In the genomic region with DNA sequence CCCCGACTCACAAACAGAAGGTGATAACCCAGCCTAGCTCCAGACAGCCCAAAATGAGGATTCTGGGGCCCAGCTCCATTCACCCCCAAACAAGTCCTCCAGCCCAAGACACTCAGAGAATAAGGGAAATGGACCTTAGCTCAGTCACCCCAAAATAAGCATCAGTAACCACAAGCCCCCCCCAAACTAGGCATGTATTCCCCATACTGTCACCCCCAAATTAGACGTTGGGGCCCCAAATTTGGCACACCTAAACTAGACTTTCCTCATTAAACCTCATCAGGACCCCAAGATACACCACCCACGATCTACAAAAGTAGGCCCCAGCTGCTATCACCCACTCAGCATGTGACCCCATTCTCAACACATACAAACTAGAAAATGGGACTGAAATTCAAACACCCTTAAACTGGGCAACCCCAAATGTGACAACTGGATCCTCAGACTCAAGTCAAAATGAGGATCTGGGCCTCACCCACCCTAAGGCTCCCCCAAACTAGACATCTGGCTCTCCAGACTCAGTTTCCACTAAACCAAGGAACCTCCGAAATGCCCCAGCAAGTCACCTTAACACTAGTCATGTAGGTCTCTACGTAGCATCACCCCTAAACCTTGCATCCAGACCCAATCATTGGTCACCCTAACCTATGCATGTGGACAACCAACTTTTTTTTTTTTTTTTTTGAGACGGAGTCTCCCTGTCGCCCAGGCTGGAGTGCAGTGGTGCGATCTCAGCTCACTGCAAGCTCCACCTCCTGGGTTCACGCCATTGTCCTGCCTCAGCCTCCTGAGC, we compare ENCODE assay signal across 19 cellular contexts. TPM values are rescaled to one million over a fixed set of nuclear protein-coding genes. Genes with fewer than 3 reads are reported as not detected.
DNase-seq lines count a peak whose midpoint lies in the region; ATAC-seq and TF ChIP-seq lines count a peak whose summit lies in the region.
"Had no signal": no experiment of that assay in that cellular context is flagged by ENCODE, and none has a peak within 500 bp of the region (broad histone marks: within the 10 kb centered on the region; RNA-seq: fewer than 3 reads in every experiment).

No MANE protein-coding gene starts in this region.

- no peak for TF ChIP-seq CTCF in IMR-90 (conservative IDR thresholded peaks at IDR 0.05; ENCODE audit: low read depth, low read length)
- TF ChIP-seq CTCF in neural progenitor cell (IDR thresholded peaks at IDR 0.05): no peak

- WGBS in IMR-90 (ENCODE audit: extremely low coverage in 2 of 2, insufficient read length in 1 of 2), 2 experiments: 86% methylated on average over 4 of the region's 9 CpGs; no CpG with 5 or more reads in 1 of the 2 experiments

- no peaks in the 10 kb centered on the region for H3K36me3 Mint-ChIP-seq in activated CD4-positive, alpha-beta T cell treated with anti-CD3 and anti-CD28 coated beads for 36 hours (ENCODE audit: low read depth)
- no peaks in the 10 kb centered on the region for H3K36me3 Mint-ChIP-seq in activated naive CD8-positive, alpha-beta T cell treated with anti-CD3 and anti-CD28 coated beads, Interleukin-2, amount 50 U/mL, for 24 hours (ENCODE audit: low read depth)
- H3K36me3 Mint-ChIP-seq in neural progenitor cell: peaks cover 4% of the 10 kb centered on the region

- H4K91ac ChIP-seq in IMR-90 (ENCODE audit: insufficient read depth, low read depth, low read length): no peak overlapping the region

- DNase-seq in activated CD4-positive, alpha-beta T cell treated with anti-CD3 and anti-CD28 coated beads for 36 hours: no peak
- no peak for DNase-seq in activated CD4-positive, alpha-beta T cell treated with anti-CD3 and anti-CD28 coated beads for 4 hours
- no peak for DNase-seq in IMR-90
- DNase-seq in activated naive CD8-positive, alpha-beta T cell treated with anti-CD3 and anti-CD28 coated beads, Interleukin-2, amount 50 U/mL, for 24 hours: no peak
- DNase-seq in neural progenitor cell (ENCODE audit: low spot score): no peak
- no peak for DNase-seq in SK-N-DZ (ENCODE audit: low spot score)
- DNase-seq in pons (ENCODE audit: low spot score): no peak
- DNase-seq: DMS153, GM23248, heart right ventricle, left colon, NCI-H1694 treated with DMSO at 0.1 percent for 48 hours, SHP77, small intestine, tibial artery had no signal

- no peak overlapping the region for H4K8ac ChIP-seq in IMR-90 (ENCODE audit: low read depth in 2 of 2, low read length in 2 of 2)

- no peaks in the 10 kb centered on the region for H3K36me3 ChIP-seq in IMR-90 (ENCODE audit: control insufficient read depth, insufficient read depth, low read length)
- no peaks in the 10 kb centered on the region for H3K36me3 ChIP-seq in neural progenitor cell
- H3K36me3 ChIP-seq: cardiac muscle cell, heart right ventricle had no signal

- H3K4me1 ChIP-seq in IMR-90 (ENCODE audit: control insufficient read depth, insufficient read depth, low read length) (no peaks in the 10 kb centered on the region; the same call in 1 of the 2 replicates), neural progenitor cell (no peaks in the 10 kb centered on the region)

- peak overlapping the region; percentile 38 for H3K27ac Mint-ChIP-seq in activated CD4-positive, alpha-beta T cell treated with anti-CD3 and anti-CD28 coated beads for 36 hours
- peak overlapping the region; percentile 80 for H3K27ac Mint-ChIP-seq in activated naive CD8-positive, alpha-beta T cell treated with anti-CD3 and anti-CD28 coated beads, Interleukin-2, amount 50 U/mL, for 24 hours
- H3K27ac Mint-ChIP-seq in neural progenitor cell: no peak overlapping the region

- H3K4ac ChIP-seq in IMR-90 (ENCODE audit: low read depth, low read length): no peak overlapping the region

- H4K20me1 ChIP-seq in IMR-90 (ENCODE audit: insufficient read depth, low read length): no peaks in the 10 kb centered on the region
- no peaks in the 10 kb centered on the region for H4K20me1 ChIP-seq in neural progenitor cell (ENCODE audit: low read depth)

- no TSS peak for BruUV-seq in IMR-90 (replicated peaks; lab: Mats Ljungman, UMichigan)

- no peak overlapping the region; the same call in 1 of the 2 replicates for H2AK5ac ChIP-seq in IMR-90 (ENCODE audit: low read depth, low read length)

- H3K27me3 ChIP-seq in IMR-90 (ENCODE audit: control insufficient read depth, insufficient read depth, low read length): peaks cover 9% of the 10 kb centered on the region
- peaks cover 66% of the 10 kb centered on the region for H3K27me3 ChIP-seq in neural progenitor cell

- H3K79me2 ChIP-seq in neural progenitor cell (ENCODE audit: low read depth): no peaks in the 10 kb centered on the region

- H2BK20ac ChIP-seq in IMR-90 (ENCODE audit: low read depth, low read length): no peak overlapping the region

- H2AFZ ChIP-seq in IMR-90 (replicated peaks; ENCODE audit: low read length, poor library complexity) (no peak overlapping the region), neural progenitor cell (replicated peaks) (no peak overlapping the region)
- H2AFZ ChIP-seq: GM23248 had no signal

- intact Hi-C loops in activated CD4-positive, alpha-beta T cell treated with anti-CD3 and anti-CD28 coated beads for 36 hours (cut with DNase I, micrococcal nuclease): loop anchor here in 1 of 2 experiments (10.0 kb wide), 2 partner anchors 167 to 397 kb away; no protein-coding TSS in a partner anchor
- intact Hi-C loops in IMR-90 (cut with micrococcal nuclease): no loop called here

- H3K27me3 Mint-ChIP-seq in activated CD4-positive, alpha-beta T cell treated with anti-CD3 and anti-CD28 coated beads for 36 hours: peaks cover 4% of the 10 kb centered on the region
- H3K27me3 Mint-ChIP-seq in activated naive CD8-positive, alpha-beta T cell treated with anti-CD3 and anti-CD28 coated beads, Interleukin-2, amount 50 U/mL, for 24 hours: peaks cover 10% of the 10 kb centered on the region
- H3K27me3 Mint-ChIP-seq in neural progenitor cell (ENCODE audit: insufficient read depth, low read depth): peaks cover 32% of the 10 kb centered on the region

- no peak overlapping the region for H2BK15ac ChIP-seq in IMR-90 (ENCODE audit: low read depth, low read length)

- H3K9ac ChIP-seq in IMR-90 (ENCODE audit: low read depth, low read length): no peak overlapping the region
- H3K9ac ChIP-seq in neural progenitor cell: no peak overlapping the region

- H3K4me3 Mint-ChIP-seq in activated CD4-positive, alpha-beta T cell treated with anti-CD3 and anti-CD28 coated beads for 36 hours: peak overlapping the region; percentile 24
- H3K4me3 Mint-ChIP-seq in activated naive CD8-positive, alpha-beta T cell treated with anti-CD3 and anti-CD28 coated beads, Interleukin-2, amount 50 U/mL, for 24 hours: peak overlapping the region; percentile 54
- H3K4me3 Mint-ChIP-seq in neural progenitor cell: peak overlapping the region; percentile 84

- no peaks in the 10 kb centered on the region for H3K9me3 Mint-ChIP-seq in activated CD4-positive, alpha-beta T cell treated with anti-CD3 and anti-CD28 coated beads for 36 hours (ENCODE audit: low read depth)
- no peaks in the 10 kb centered on the region for H3K9me3 Mint-ChIP-seq in activated naive CD8-positive, alpha-beta T cell treated with anti-CD3 and anti-CD28 coated beads, Interleukin-2, amount 50 U/mL, for 24 hours
- H3K9me3 Mint-ChIP-seq in neural progenitor cell: peaks cover 7% of the 10 kb centered on the region

- H3K56ac ChIP-seq in IMR-90 (ENCODE audit: extremely low read depth, insufficient read depth, low read length): no peak overlapping the region

- no peaks in the 10 kb centered on the region for H3K9me3 ChIP-seq in IMR-90 (ENCODE audit: control insufficient read depth, insufficient read depth, low read length)
- H3K9me3 ChIP-seq in neural progenitor cell (ENCODE audit: low read depth): no peaks in the 10 kb centered on the region
- H3K9me3 ChIP-seq: heart right ventricle, tibial artery had no signal

- dilution Hi-C loops in IMR-90 (cut with HindIII; ENCODE audit: low sequenced_read_pairs, unreplicated experiment): no loop called here

- CTCF ChIA-PET in activated CD4-positive, alpha-beta T cell treated with anti-CD3 and anti-CD28 coated beads for 36 hours (lab: Charles Lee): interaction anchor here (0.6 to 1.4 kb wide), 4 partner anchors 9 to 55 kb away, joined by 3 to 4 read pairs (median 4); partner anchors contain the start of gene ERFL
- CTCF ChIA-PET in IMR-90 (lab: Yijun Ruan, JAX): interaction anchor here (1.4 kb wide), 1 partner anchor 10 kb away, joined by 5 read pairs; no protein-coding TSS in a partner anchor

- H3K4me3 ChIP-seq in IMR-90 (ENCODE audit: insufficient read depth, low read depth, low read length): no peak overlapping the region
- H3K4me3 ChIP-seq in neural progenitor cell: no peak overlapping the region

- in situ Hi-C loops in IMR-90 (cut with MboI; ENCODE audit: low sequenced_read_pairs): no loop called here

- peaks cover 41% of the 10 kb centered on the region for H3K4me1 Mint-ChIP-seq in activated CD4-positive, alpha-beta T cell treated with anti-CD3 and anti-CD28 coated beads for 36 hours
- peaks cover 54% of the 10 kb centered on the region for H3K4me1 Mint-ChIP-seq in activated naive CD8-positive, alpha-beta T cell treated with anti-CD3 and anti-CD28 coated beads, Interleukin-2, amount 50 U/mL, for 24 hours
- H3K4me1 Mint-ChIP-seq in neural progenitor cell: peaks cover 10% of the 10 kb centered on the region

- H2BK120ac ChIP-seq in IMR-90 (ENCODE audit: low read depth, low read length): no peak overlapping the region

- POLR2A ChIA-PET in activated CD4-positive, alpha-beta T cell treated with anti-CD3 and anti-CD28 coated beads for 36 hours (lab: Charles Lee): no interaction called here
- POLR2A ChIA-PET in IMR-90 (lab: Charles Lee; ENCODE audit: unreplicated experiment): no interaction called here

- H3K23ac ChIP-seq in IMR-90 (ENCODE audit: low read depth, low read length): no peak overlapping the region

- H3K18ac ChIP-seq in IMR-90 (ENCODE audit: low read depth, low read length): no peak overlapping the region

- TF ChIP-seq POLR2A in IMR-90 (IDR thresholded peaks at IDR 0.05; ENCODE audit: low read depth, low read length): no peak

- H2AK9ac ChIP-seq in IMR-90 (replicated peaks; ENCODE audit: low read depth, low read length, poor library complexity): peak overlapping the region; percentile 42

- no peak for ATAC-seq in activated CD4-positive, alpha-beta T cell treated with anti-CD3 and anti-CD28 coated beads for 36 hours
- ATAC-seq in IMR-90 (ENCODE audit: low read depth) (no peak), HG03139 (IDR thresholded peaks at IDR 0.05; ENCODE audit: unreplicated experiment) (no peak)
- no peak for ATAC-seq in activated naive CD8-positive, alpha-beta T cell treated with anti-CD3 and anti-CD28 coated beads, Interleukin-2, amount 50 U/mL, for 24 hours
- ATAC-seq: heart right ventricle had no signal

- no peaks in the 10 kb centered on the region for H3K9me1 ChIP-seq in IMR-90 (ENCODE audit: insufficient read depth, low read length)

- no peak overlapping the region for H3K4me2 ChIP-seq in IMR-90 (ENCODE audit: low read depth, low read length)
- no peak overlapping the region for H3K4me2 ChIP-seq in neural progenitor cell

- no peak for TF ChIP-seq RAD21 in IMR-90 (IDR thresholded peaks at IDR 0.05; ENCODE audit: low read length)

- H3K79me1 ChIP-seq in IMR-90 (ENCODE audit: low read depth in 1 of 2, low read length in 2 of 2): no peaks in the 10 kb centered on the region

- H3K14ac ChIP-seq in IMR-90 (replicated peaks; ENCODE audit: low read depth, low read length): no peak overlapping the region

- H2BK5ac ChIP-seq in IMR-90 (ENCODE audit: low read depth, low read length, poor library complexity, severe bottlenecking): no peak overlapping the region

- H3K27ac ChIP-seq in IMR-90 (ENCODE audit: insufficient read depth, low read length) (no peak overlapping the region), neural progenitor cell (no peak overlapping the region)
- H3K27ac ChIP-seq: cardiac muscle cell, epithelial cell of prostate, GM23248, tibial artery had no signal

- H4K5ac ChIP-seq in IMR-90 (ENCODE audit: low read depth, low read length): no peak overlapping the region

- peaks cover 8% of the 10 kb centered on the region for H3F3A ChIP-seq in neural progenitor cell (ENCODE audit: low read depth)

RNA-seq across cellular contexts. Expression of gene ERFL, which starts 13.4 kb away (rescaled TPM):
- 1 to 10 TPM; 1.7 to 1.9 TPM for total RNA-seq in activated CD4-positive, alpha-beta T cell treated with anti-CD3 and anti-CD28 coated beads for 36 hours
- total RNA-seq in IMR-90 (2012; rRNA removed): not detected in 2 replicates
- polyA plus RNA-seq in IMR-90 (2012; rRNA removed): 0.09 TPM in 1 of 2 replicates, not detected in the other
- 0.02 and 0.08 TPM in 2 replicates for polyA plus RNA-seq in IMR-90 (2012; cell fraction: cytosol; rRNA removed)
- 0.26 and 0.53 TPM in 2 replicates for polyA plus RNA-seq in IMR-90 (2012; cell fraction: nucleus; rRNA removed; ENCODE audit: low replicate concordance)
- total RNA-seq in neural progenitor cell (ENCODE audit: low replicate concordance): 0.22 and 0.65 TPM in 2 replicates
- not detected in 2 replicates for polyA plus RNA-seq in SK-N-DZ (2014; cell fraction: cytosol; rRNA removed)
- polyA plus RNA-seq in SK-N-DZ (2014; cell fraction: nucleus; rRNA removed): 0.51 TPM in 1 of 2 replicates, not detected in the other
- total RNA-seq: GM23248, LHCN-M2 had no signal
- polyA plus RNA-seq: GM23248 had no signal

RNA-seq across cellular contexts. Expression of gene RABAC1, which starts 17.5 kb away (rescaled TPM):
- total RNA-seq in activated CD4-positive, alpha-beta T cell treated with anti-CD3 and anti-CD28 coated beads for 36 hours: 10 to 100 TPM; 35.3 to 49.7 TPM
- total RNA-seq in IMR-90 (2012; rRNA removed) (117 and 145 TPM in 2 replicates), neural progenitor cell (ENCODE audit: low replicate concordance) (33.1 and 108 TPM in 2 replicates)
- 276 and 320 TPM in 2 replicates for polyA plus RNA-seq in IMR-90 (2012; rRNA removed)
- 632 and 774 TPM in 2 replicates for polyA plus RNA-seq in IMR-90 (2012; cell fraction: cytosol; rRNA removed)
- 305 and 429 TPM in 2 replicates for polyA plus RNA-seq in IMR-90 (2012; cell fraction: nucleus; rRNA removed; ENCODE audit: low replicate concordance)
- polyA plus RNA-seq in SK-N-DZ (2014; cell fraction: cytosol; rRNA removed): 64.4 and 74.3 TPM in 2 replicates
- 37.0 and 58.7 TPM in 2 replicates for polyA plus RNA-seq in SK-N-DZ (2014; cell fraction: nucleus; rRNA removed)

RNA-seq across cellular contexts. Expression of gene ATP1A3, which starts 52.4 kb away (rescaled TPM):
- total RNA-seq in activated CD4-positive, alpha-beta T cell treated with anti-CD3 and anti-CD28 coated beads for 36 hours: 1 to 10 TPM; 1.8 TPM
- total RNA-seq in IMR-90 (2012; rRNA removed) (under 0.01 TPM in 2 replicates), neural progenitor cell (ENCODE audit: low replicate concordance) (1.6 TPM in 1 of 2 replicates, not detected in the other)
- polyA plus RNA-seq in IMR-90 (2012; rRNA removed): 0.11 and 0.12 TPM in 2 replicates
- polyA plus RNA-seq in IMR-90 (2012; cell fraction: cytosol; rRNA removed): 0.04 and 0.10 TPM in 2 replicates
- polyA plus RNA-seq in IMR-90 (2012; cell fraction: nucleus; rRNA removed; ENCODE audit: low replicate concordance): 0.06 and 0.16 TPM in 2 replicates
- 59.1 and 60.5 TPM in 2 replicates for polyA plus RNA-seq in SK-N-DZ (2014; cell fraction: cytosol; rRNA removed)
- polyA plus RNA-seq in SK-N-DZ (2014; cell fraction: nucleus; rRNA removed): 28.8 and 38.0 TPM in 2 replicates

RNA-seq across cellular contexts. Expression of gene ARHGEF1, which starts 58.6 kb away (rescaled TPM):
- total RNA-seq in activated CD4-positive, alpha-beta T cell treated with anti-CD3 and anti-CD28 coated beads for 36 hours: 100 to 1,000 TPM; 231 to 276 TPM
- 11.5 and 12.5 TPM in 2 replicates for total RNA-seq in IMR-90 (2012; rRNA removed)
- 47.1 and 51.2 TPM in 2 replicates for polyA plus RNA-seq in IMR-90 (2012; rRNA removed)
- 42.5 and 58.8 TPM in 2 replicates for polyA plus RNA-seq in IMR-90 (2012; cell fraction: cytosol; rRNA removed)
- polyA plus RNA-seq in IMR-90 (2012; cell fraction: nucleus; rRNA removed; ENCODE audit: low replicate concordance): 228 and 380 TPM in 2 replicates
- total RNA-seq in neural progenitor cell (ENCODE audit: low replicate concordance): 10.9 and 25.2 TPM in 2 replicates
- 16.7 and 17.0 TPM in 2 replicates for polyA plus RNA-seq in SK-N-DZ (2014; cell fraction: cytosol; rRNA removed)
- polyA plus RNA-seq in SK-N-DZ (2014; cell fraction: nucleus; rRNA removed): 33.2 and 43.4 TPM in 2 replicates

Comparison
In these comparisons a context has a peak if more than half of its experiments do, and no peak if none do; other contexts are left out.
1. H3K4me3 Mint-ChIP-seq: peak in every context shown above with its lines; median percentile 84 in neural progenitor cell; 54 in activated naive CD8-positive, alpha-beta T cell treated with anti-CD3 and anti-CD28 coated beads, Interleukin-2, amount 50 U/mL, for 24 hours; 24 in activated CD4-positive, alpha-beta T cell treated with anti-CD3 and anti-CD28 coated beads for 36 hours.